ENCODE assay signal across 1 cellular context in the genomic region with DNA sequence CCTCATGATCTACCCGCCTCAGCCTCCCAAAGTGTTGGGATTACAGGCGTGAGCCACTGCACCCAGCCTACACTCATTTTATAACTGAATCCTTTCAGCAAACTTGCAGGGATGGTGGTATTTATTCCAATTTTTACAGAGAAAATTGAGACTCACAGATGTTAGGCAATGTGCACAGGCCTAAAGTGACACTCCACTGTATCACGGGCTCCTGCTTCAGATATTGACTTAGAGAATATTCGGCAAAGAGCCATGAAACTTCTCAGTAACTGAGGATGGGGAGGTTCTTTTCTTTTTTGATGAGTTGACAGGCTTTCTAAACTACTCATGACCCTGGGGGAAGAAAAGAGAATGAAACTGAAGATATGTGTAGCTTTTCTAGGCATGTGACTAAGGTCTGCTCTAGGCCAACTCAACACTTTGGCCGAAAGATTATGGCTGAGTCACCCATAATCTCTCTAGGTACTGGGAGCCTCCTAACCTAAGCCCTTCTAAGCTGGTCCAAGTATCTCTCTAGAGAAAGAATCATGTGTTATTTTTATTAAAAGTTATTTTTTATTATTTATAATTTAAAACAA.
TF ChIP-seq lines count a peak whose summit lies in the region.

No MANE protein-coding gene starts in this region.

TF ChIP-seq in K562, 482 proteins besides CTCF, POLR2A, EP300 and RAD21 (continues in another document):
- TF ChIP-seq L3MBTL2 (IDR thresholded peaks at IDR 0.05) (peak; percentile 46; the same call in 1 of the 2 replicates), JUND (IDR thresholded peaks at IDR 0.05; ENCODE audit: borderline replicate concordance, low read depth, low read length) (peak; percentile 77; the same call in 1 of the 2 replicates), JUND (tag; IDR thresholded peaks at IDR 0.05; ENCODE audit: borderline replicate concordance, low read depth, low read length) (peak; percentile 67; the same call in 1 of the 3 replicates), MEIS2 (IDR thresholded peaks at IDR 0.05; ENCODE audit: partially characterized antibody) (peak; percentile 2), MAZ (CRISPR knock-in tag; conservative IDR thresholded peaks at IDR 0.05 in 1 of 2, IDR thresholded peaks at IDR 0.05 in 1 of 2) (no peak), BACH1 (tag; IDR thresholded peaks at IDR 0.05) (0 out of 2 replicates have a peak, but pooled peaks have one; percentile 59), RAD51 (IDR thresholded peaks at IDR 0.05; ENCODE audit: borderline replicate concordance, low read depth) (peak; percentile 44; the same call in 1 of the 2 replicates), ELF1 (tag; IDR thresholded peaks at IDR 0.05) (no peak), FOSL1 (tag; conservative IDR thresholded peaks at IDR 0.05) (peak; percentile 90), TRIM24 (IDR thresholded peaks at IDR 0.05) (no peak), NFE2 (IDR thresholded peaks at IDR 0.05; ENCODE audit: low read depth) (peak; percentile 62; the same call in 1 of the 2 replicates), NR2C1 (IDR thresholded peaks at IDR 0.05) (no peak), NR2C1 (tag; IDR thresholded peaks at IDR 0.05) (peak; percentile 36; the same call in 1 of the 2 replicates), NONO (IDR thresholded peaks at IDR 0.05; ENCODE audit: low read depth in 2 of 2, low read length in 1 of 2) (no peak), C11orf30 (IDR thresholded peaks at IDR 0.05; ENCODE audit: low read depth) (peak; percentile 86), FOXJ2 (tag; IDR thresholded peaks at IDR 0.05) (0 out of 2 replicates have a peak, but pooled peaks have one; percentile 40), ZNF316 (IDR thresholded peaks at IDR 0.05) (peak; percentile 87), MAFK (IDR thresholded peaks at IDR 0.05; ENCODE audit: low read length) (peak; percentile 64; the same call in 1 of the 2 replicates), MAFF (IDR thresholded peaks at IDR 0.05; ENCODE audit: low read length) (peak; percentile 48; the same call in 1 of the 2 replicates)
- TF ChIP-seq, protein P1, sequence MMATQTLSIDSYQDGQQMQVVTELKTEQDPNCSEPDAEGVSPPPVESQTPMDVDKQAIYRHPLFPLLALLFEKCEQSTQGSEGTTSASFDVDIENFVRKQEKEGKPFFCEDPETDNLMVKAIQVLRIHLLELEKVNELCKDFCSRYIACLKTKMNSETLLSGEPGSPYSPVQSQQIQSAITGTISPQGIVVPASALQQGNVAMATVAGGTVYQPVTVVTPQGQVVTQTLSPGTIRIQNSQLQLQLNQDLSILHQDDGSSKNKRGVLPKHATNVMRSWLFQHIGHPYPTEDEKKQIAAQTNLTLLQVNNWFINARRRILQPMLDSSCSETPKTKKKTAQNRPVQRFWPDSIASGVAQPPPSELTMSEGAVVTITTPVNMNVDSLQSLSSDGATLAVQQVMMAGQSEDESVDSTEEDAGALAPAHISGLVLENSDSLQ (IDR thresholded peaks at IDR 0.05) = peak; percentile 28; the same call in 1 of the 2 replicates
- TF ChIP-seq, protein P2, sequence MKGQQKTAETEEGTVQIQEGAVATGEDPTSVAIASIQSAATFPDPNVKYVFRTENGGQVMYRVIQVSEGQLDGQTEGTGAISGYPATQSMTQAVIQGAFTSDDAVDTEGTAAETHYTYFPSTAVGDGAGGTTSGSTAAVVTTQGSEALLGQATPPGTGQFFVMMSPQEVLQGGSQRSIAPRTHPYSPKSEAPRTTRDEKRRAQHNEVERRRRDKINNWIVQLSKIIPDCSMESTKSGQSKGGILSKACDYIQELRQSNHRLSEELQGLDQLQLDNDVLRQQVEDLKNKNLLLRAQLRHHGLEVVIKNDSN (CRISPR knock-in tag; IDR thresholded peaks at IDR 0.05) = no peak
- TF ChIP-seq, protein P3, sequence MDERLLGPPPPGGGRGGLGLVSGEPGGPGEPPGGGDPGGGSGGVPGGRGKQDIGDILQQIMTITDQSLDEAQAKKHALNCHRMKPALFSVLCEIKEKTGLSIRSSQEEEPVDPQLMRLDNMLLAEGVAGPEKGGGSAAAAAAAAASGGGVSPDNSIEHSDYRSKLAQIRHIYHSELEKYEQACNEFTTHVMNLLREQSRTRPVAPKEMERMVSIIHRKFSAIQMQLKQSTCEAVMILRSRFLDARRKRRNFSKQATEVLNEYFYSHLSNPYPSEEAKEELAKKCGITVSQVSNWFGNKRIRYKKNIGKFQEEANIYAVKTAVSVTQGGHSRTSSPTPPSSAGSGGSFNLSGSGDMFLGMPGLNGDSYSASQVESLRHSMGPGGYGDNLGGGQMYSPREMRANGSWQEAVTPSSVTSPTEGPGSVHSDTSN (CRISPR knock-in tag; IDR thresholded peaks at IDR 0.05; ENCODE audit: low read depth) = no peak
- TF ChIP-seq, protein P3 (tag; conservative IDR thresholded peaks at IDR 0.05; ENCODE audit: low read depth) = peak; percentile 60
- TF ChIP-seq, protein P4, sequence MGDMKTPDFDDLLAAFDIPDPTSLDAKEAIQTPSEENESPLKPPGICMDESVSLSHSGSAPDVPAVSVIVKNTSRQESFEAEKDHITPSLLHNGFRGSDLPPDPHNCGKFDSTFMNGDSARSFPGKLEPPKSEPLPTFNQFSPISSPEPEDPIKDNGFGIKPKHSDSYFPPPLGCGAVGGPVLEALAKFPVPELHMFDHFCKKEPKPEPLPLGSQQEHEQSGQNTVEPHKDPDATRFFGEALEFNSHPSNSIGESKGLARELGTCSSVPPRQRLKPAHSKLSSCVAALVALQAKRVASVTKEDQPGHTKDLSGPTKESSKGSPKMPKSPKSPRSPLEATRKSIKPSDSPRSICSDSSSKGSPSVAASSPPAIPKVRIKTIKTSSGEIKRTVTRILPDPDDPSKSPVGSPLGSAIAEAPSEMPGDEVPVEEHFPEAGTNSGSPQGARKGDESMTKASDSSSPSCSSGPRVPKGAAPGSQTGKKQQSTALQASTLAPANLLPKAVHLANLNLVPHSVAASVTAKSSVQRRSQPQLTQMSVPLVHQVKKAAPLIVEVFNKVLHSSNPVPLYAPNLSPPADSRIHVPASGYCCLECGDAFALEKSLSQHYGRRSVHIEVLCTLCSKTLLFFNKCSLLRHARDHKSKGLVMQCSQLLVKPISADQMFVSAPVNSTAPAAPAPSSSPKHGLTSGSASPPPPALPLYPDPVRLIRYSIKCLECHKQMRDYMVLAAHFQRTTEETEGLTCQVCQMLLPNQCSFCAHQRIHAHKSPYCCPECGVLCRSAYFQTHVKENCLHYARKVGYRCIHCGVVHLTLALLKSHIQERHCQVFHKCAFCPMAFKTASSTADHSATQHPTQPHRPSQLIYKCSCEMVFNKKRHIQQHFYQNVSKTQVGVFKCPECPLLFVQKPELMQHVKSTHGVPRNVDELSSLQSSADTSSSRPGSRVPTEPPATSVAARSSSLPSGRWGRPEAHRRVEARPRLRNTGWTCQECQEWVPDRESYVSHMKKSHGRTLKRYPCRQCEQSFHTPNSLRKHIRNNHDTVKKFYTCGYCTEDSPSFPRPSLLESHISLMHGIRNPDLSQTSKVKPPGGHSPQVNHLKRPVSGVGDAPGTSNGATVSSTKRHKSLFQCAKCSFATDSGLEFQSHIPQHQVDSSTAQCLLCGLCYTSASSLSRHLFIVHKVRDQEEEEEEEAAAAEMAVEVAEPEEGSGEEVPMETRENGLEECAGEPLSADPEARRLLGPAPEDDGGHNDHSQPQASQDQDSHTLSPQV (IDR thresholded peaks at IDR 0.05) = peak; percentile 62; the same call in 1 of the 2 replicates
- TF ChIP-seq, protein P5, sequence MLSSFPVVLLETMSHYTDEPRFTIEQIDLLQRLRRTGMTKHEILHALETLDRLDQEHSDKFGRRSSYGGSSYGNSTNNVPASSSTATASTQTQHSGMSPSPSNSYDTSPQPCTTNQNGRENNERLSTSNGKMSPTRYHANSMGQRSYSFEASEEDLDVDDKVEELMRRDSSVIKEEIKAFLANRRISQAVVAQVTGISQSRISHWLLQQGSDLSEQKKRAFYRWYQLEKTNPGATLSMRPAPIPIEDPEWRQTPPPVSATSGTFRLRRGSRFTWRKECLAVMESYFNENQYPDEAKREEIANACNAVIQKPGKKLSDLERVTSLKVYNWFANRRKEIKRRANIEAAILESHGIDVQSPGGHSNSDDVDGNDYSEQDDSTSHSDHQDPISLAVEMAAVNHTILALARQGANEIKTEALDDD (IDR thresholded peaks at IDR 0.05) = peak; percentile 38; the same call in 1 of the 2 replicates
- TF ChIP-seq, protein P6, sequence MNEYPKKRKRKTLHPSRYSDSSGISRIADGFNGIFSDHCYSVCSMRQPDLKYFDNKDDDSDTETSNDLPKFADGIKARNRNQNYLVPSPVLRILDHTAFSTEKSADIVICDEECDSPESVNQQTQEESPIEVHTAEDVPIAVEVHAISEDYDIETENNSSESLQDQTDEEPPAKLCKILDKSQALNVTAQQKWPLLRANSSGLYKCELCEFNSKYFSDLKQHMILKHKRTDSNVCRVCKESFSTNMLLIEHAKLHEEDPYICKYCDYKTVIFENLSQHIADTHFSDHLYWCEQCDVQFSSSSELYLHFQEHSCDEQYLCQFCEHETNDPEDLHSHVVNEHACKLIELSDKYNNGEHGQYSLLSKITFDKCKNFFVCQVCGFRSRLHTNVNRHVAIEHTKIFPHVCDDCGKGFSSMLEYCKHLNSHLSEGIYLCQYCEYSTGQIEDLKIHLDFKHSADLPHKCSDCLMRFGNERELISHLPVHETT (CRISPR knock-in tag; conservative IDR thresholded peaks at IDR 0.05 in 1 of 2, IDR thresholded peaks at IDR 0.05 in 1 of 2) = 0 out of 4 replicates have a peak, but pooled peaks of 1 of the 2 experiments have one; percentile 39
- TF ChIP-seq, protein P7, sequence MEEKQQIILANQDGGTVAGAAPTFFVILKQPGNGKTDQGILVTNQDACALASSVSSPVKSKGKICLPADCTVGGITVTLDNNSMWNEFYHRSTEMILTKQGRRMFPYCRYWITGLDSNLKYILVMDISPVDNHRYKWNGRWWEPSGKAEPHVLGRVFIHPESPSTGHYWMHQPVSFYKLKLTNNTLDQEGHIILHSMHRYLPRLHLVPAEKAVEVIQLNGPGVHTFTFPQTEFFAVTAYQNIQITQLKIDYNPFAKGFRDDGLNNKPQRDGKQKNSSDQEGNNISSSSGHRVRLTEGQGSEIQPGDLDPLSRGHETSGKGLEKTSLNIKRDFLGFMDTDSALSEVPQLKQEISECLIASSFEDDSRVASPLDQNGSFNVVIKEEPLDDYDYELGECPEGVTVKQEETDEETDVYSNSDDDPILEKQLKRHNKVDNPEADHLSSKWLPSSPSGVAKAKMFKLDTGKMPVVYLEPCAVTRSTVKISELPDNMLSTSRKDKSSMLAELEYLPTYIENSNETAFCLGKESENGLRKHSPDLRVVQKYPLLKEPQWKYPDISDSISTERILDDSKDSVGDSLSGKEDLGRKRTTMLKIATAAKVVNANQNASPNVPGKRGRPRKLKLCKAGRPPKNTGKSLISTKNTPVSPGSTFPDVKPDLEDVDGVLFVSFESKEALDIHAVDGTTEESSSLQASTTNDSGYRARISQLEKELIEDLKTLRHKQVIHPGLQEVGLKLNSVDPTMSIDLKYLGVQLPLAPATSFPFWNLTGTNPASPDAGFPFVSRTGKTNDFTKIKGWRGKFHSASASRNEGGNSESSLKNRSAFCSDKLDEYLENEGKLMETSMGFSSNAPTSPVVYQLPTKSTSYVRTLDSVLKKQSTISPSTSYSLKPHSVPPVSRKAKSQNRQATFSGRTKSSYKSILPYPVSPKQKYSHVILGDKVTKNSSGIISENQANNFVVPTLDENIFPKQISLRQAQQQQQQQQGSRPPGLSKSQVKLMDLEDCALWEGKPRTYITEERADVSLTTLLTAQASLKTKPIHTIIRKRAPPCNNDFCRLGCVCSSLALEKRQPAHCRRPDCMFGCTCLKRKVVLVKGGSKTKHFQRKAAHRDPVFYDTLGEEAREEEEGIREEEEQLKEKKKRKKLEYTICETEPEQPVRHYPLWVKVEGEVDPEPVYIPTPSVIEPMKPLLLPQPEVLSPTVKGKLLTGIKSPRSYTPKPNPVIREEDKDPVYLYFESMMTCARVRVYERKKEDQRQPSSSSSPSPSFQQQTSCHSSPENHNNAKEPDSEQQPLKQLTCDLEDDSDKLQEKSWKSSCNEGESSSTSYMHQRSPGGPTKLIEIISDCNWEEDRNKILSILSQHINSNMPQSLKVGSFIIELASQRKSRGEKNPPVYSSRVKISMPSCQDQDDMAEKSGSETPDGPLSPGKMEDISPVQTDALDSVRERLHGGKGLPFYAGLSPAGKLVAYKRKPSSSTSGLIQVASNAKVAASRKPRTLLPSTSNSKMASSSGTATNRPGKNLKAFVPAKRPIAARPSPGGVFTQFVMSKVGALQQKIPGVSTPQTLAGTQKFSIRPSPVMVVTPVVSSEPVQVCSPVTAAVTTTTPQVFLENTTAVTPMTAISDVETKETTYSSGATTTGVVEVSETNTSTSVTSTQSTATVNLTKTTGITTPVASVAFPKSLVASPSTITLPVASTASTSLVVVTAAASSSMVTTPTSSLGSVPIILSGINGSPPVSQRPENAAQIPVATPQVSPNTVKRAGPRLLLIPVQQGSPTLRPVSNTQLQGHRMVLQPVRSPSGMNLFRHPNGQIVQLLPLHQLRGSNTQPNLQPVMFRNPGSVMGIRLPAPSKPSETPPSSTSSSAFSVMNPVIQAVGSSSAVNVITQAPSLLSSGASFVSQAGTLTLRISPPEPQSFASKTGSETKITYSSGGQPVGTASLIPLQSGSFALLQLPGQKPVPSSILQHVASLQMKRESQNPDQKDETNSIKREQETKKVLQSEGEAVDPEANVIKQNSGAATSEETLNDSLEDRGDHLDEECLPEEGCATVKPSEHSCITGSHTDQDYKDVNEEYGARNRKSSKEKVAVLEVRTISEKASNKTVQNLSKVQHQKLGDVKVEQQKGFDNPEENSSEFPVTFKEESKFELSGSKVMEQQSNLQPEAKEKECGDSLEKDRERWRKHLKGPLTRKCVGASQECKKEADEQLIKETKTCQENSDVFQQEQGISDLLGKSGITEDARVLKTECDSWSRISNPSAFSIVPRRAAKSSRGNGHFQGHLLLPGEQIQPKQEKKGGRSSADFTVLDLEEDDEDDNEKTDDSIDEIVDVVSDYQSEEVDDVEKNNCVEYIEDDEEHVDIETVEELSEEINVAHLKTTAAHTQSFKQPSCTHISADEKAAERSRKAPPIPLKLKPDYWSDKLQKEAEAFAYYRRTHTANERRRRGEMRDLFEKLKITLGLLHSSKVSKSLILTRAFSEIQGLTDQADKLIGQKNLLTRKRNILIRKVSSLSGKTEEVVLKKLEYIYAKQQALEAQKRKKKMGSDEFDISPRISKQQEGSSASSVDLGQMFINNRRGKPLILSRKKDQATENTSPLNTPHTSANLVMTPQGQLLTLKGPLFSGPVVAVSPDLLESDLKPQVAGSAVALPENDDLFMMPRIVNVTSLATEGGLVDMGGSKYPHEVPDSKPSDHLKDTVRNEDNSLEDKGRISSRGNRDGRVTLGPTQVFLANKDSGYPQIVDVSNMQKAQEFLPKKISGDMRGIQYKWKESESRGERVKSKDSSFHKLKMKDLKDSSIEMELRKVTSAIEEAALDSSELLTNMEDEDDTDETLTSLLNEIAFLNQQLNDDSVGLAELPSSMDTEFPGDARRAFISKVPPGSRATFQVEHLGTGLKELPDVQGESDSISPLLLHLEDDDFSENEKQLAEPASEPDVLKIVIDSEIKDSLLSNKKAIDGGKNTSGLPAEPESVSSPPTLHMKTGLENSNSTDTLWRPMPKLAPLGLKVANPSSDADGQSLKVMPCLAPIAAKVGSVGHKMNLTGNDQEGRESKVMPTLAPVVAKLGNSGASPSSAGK (IDR thresholded peaks at IDR 0.05) = peak; percentile 46
